In genomic region chr2:36931688-36932087, GRCh38 we compare ENCODE assay signal across 1 cellular context.
TF ChIP-seq lines count a peak whose summit lies in the region.

No MANE protein-coding gene starts in this region.

TF ChIP-seq in K562, 482 proteins besides CTCF, POLR2A, EP300 and RAD21:
- TF ChIP-seq ZNF121 (CRISPR knock-in tag; conservative IDR thresholded peaks at IDR 0.05) = peak; percentile 76
